30 cellular contexts compared by ENCODE assay signal in the genomic region with DNA sequence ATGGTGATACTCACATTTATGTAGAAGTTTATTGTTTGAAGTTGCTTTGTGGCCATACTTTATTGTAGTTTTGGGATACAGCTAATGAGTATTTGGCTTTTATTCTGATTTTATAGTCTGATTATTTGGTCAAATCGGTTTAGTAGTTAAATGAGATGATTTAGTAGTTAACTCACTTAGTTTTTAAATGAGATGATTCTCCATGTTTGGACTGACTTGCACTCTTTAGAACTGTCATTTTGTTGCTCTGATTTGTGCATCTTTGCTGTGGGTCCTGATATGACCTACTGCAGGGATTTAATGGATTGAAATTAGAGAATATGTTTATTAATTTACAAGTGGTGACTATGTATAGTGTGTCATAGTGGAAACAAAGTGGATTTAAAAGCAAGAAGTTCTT. TPM values are rescaled to one million over a fixed set of nuclear protein-coding genes. Genes with fewer than 3 reads are reported as not detected.
DNase-seq lines count a peak whose midpoint lies in the region; ATAC-seq, FAIRE-seq and TF ChIP-seq lines count a peak whose summit lies in the region.
"Had no signal": no experiment of that assay in that cellular context is flagged by ENCODE, and none has a peak within 500 bp of the region (broad histone marks: within the 10 kb centered on the region; RNA-seq: fewer than 3 reads in every experiment).

No MANE protein-coding gene starts in this region.

- FAIRE-seq in D721Med (lab: Jason Lieb, UNC) (peak; percentile 66), H54 (lab: Jason Lieb, UNC) (peak; percentile 50), frontal cortex (lab: Jason Lieb, UNC) (no peak)
- FAIRE-seq: A204.1, A549 had no signal

- CTCF ChIA-PET in HEK293 (lab: Yijun Ruan, JAX): interaction anchor here (0.5 to 0.6 kb wide), 2 partner anchors 36 to 54 kb away, joined by 3 read pairs; no protein-coding TSS in a partner anchor

- POLR2A ChIA-PET in HEK293 (lab: Yijun Ruan, JAX): no interaction called here

- DNase-seq in D721Med (ENCODE audit: insufficient read length, low spot score) (no peak), H54 (ENCODE audit: insufficient read length, low spot score) (no peak), kidney tubule cell (ENCODE audit: low spot score) (no peak), frontal cortex (ENCODE audit: low spot score in 2 of 2) (no peak)
- DNase-seq: 8988T; ACHN; AML-193; BE2C; Caco-2; Calu3; CD4-positive, alpha-beta memory T cell; CD4-positive, alpha-beta T cell; CD4-positive, CD25-positive, alpha-beta regulatory T cell; CD8-positive, alpha-beta memory T cell; CD8-positive, alpha-beta T cell; COR-L47; DMS 273 treated with DMSO at 0.1 percent for 48 hours; DMS153; DMS53; DMS79; DND-41; EL had no signal

- no peaks in the 10 kb centered on the region for H3K9me3 ChIP-seq in HEK293 (ENCODE audit: control insufficient read depth, insufficient read depth, low read depth, low read length)
- H3K9me3 ChIP-seq: A549; BE2C; BLaER1; BLaER1 treated with 17β-estradiol and CSF1 and Interleukin-3, amounts not matched to agents 10 nM and 100 nM; Caco-2 had no signal

- no peak overlapping the region for H3K27ac ChIP-seq in HEK293 (ENCODE audit: extremely low read depth, low read depth, low read length)
- H3K27ac ChIP-seq: 22Rv1; A549; BLaER1; BLaER1 treated with 17β-estradiol and CSF1 and Interleukin-3, amounts not matched to agents 10 nM and 100 nM; C4-2B had no signal

- H3K36me3 ChIP-seq in HEK293 (ENCODE audit: control insufficient read depth in 2 of 2, insufficient read depth in 1 of 2, low read length in 2 of 2): no peaks in the 10 kb centered on the region
- H3K36me3 ChIP-seq: BE2C had no signal

- TF ChIP-seq CTCF in D721Med (IDR thresholded peaks at IDR 0.05; ENCODE audit: insufficient read depth, missing control alignments): no peak
- no peak for TF ChIP-seq CTCF in HEK293 (tag by site-specific recombination; IDR thresholded peaks at IDR 0.05)

- no peak for ATAC-seq in GM21737 (IDR thresholded peaks at IDR 0.05; ENCODE audit: unreplicated experiment)
- ATAC-seq: A549; CD8-positive, alpha-beta T cell had no signal

- peaks cover 17% of the 10 kb centered on the region for H3K4me1 ChIP-seq in HEK293 (ENCODE audit: control insufficient read depth, insufficient read depth, low read length)
- H3K4me1 ChIP-seq: A549; BLaER1; BLaER1 treated with 17β-estradiol and CSF1 and Interleukin-3, amounts not matched to agents 10 nM and 100 nM; Caco-2 had no signal

- TF ChIP-seq POLR2A in H54 (IDR thresholded peaks at IDR 0.05; ENCODE audit: low read depth, low read length): no peak

- no peak overlapping the region for H3K4me3 ChIP-seq in HEK293 (ENCODE audit: low read depth, low read length)
- H3K4me3 ChIP-seq: A549; BLaER1; BLaER1 treated with 17β-estradiol and CSF1 and Interleukin-3, amounts not matched to agents 10 nM and 100 nM had no signal

TF ChIP-seq in HEK293, 187 proteins besides CTCF, POLR2A, EP300 and RAD21:
- TF ChIP-seq ZNF664 (tag by site-specific recombination; IDR thresholded peaks at IDR 0.05) (peak; percentile 91), GFI1B (tag by site-specific recombination; IDR thresholded peaks at IDR 0.05) (no peak)

RNA-seq across cellular contexts. Expression of a gene that starts 44.2 kb away (rescaled TPM):
- 286 TPM for total RNA-seq in frontal cortex
